In the genomic region with DNA sequence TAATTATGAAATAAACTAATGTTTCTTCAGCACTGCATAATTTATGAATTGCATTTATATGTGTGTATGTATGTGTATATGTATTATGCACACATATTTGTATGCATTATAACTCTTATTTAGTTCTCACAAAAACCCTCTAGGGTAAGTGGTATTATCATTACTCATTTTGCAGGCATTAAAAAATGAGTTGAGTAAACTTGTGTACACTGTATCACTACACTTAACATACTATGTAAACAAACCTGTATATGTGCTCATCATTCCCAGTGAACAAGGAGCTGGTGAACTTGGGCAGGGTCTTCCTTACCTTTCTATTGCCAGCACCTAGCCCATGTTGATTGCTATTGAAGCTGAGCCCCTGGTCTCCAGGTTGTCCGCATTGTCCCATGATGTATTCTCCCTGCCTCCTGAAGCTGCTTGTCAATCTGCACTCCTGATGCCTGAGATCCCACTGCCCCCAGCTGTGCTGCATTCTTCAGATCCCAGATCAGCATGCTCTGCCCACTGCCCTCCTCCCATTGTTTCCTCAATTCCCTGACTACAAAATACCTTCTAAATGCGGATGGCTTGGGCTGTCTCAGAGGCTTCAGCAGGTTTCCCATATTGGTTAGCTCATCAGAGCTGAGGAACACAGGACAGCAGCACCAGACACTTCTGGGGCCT, we compare ENCODE assay signal across 17 cellular contexts.
A peak's percentile ranks its signal among the peaks of the same experiment; 100 is the strongest.
DNase-seq lines count a peak whose midpoint lies in the region; ATAC-seq and TF ChIP-seq lines count a peak whose summit lies in the region.
"Had no signal": no experiment of that assay in that cellular context is flagged by ENCODE, and none has a peak within 500 bp of the region (broad histone marks: within the 10 kb centered on the region; RNA-seq: fewer than 3 reads in every experiment).

No MANE protein-coding gene starts in this region.

- no peaks in the 10 kb centered on the region for H4K20me1 ChIP-seq in GM23338 (replicated peaks; ENCODE audit: insufficient read depth)

- no peak overlapping the region; the same call in 1 of the 2 replicates for H3K27ac Mint-ChIP-seq in GM23338
- H3K27ac Mint-ChIP-seq: activated naive CD8-positive, alpha-beta T cell treated with anti-CD3 and anti-CD28 coated beads, Interleukin-2, amount 10 ng/mL, durations not matched to agents 7 days and 5 days had no signal

- H3K27ac ChIP-seq in GM23338 (ENCODE audit: low read depth) (no peak overlapping the region), SJSA1 (peak overlapping the region; percentile 42; the same call in 1 of the 2 replicates), trophoblast cell (ENCODE audit: low read depth, low read length) (peak overlapping the region; percentile 80), substantia nigra (ENCODE audit: low read depth, low read length, poor library complexity, severe bottlenecking) (no peak overlapping the region)
- H3K27ac ChIP-seq: esophagus muscularis mucosa, KMS-11, transverse colon had no signal

- H3K4me1 ChIP-seq in GM23338 (ENCODE audit: insufficient read depth) (peaks cover 5% of the 10 kb centered on the region), SJSA1 (replicated peaks) (peaks cover 11% of the 10 kb centered on the region), trophoblast cell (ENCODE audit: control insufficient read depth in 1 of 2, insufficient read depth in 2 of 2, low read length in 2 of 2) (peaks cover 5 to 24% of the 10 kb centered on the region in 2 experiments)
- H3K4me1 ChIP-seq: transverse colon had no signal

- H3K23ac ChIP-seq in trophoblast cell (ENCODE audit: low read length) = no peak overlapping the region

- no CpG with 5 or more reads among the region's 2 CpGs for WGBS in trophoblast cell (ENCODE audit: extremely low coverage, insufficient coverage, insufficient read length)

- H3K18ac ChIP-seq in trophoblast cell (ENCODE audit: low read length) = no peak overlapping the region

- H3K36me3 Mint-ChIP-seq in GM23338 (ENCODE audit: low read depth) = no peaks in the 10 kb centered on the region

- H4K12ac ChIP-seq in trophoblast cell (ENCODE audit: low read depth, low read length) = no peak overlapping the region

- H3K79me2 ChIP-seq in GM23338 (replicated peaks; ENCODE audit: insufficient read depth) = no peaks in the 10 kb centered on the region
- H3K79me2 ChIP-seq in trophoblast cell (ENCODE audit: control insufficient read depth, insufficient read depth, low read length, poor library complexity) = no peaks in the 10 kb centered on the region

- H2BK120ac ChIP-seq in trophoblast cell (ENCODE audit: insufficient read depth, low read length, poor library complexity) = no peak overlapping the region

- no peaks in the 10 kb centered on the region for H3F3A ChIP-seq in GM23338 (replicated peaks; ENCODE audit: low read depth)

- peak overlapping the region; percentile 2 for H2BK5ac ChIP-seq in trophoblast cell (ENCODE audit: low read depth, low read length, poor library complexity)

- DNase-seq in GM23338 (ENCODE audit: low spot score) (peak; percentile 82), SJSA1 (ENCODE audit: low read depth in 1 of 2, low spot score in 2 of 2) (peak in 1 of 2 experiments; percentile 11), iPS DF 19.7 (ENCODE audit: low read depth, low spot score) (peak; percentile 69), trophoblast cell (peak; percentile 11 to 18), substantia nigra (lab: John Stamatoyannopoulos, UW) (no peak), foreskin fibroblast (no peak)
- DNase-seq in activated CD4-positive, alpha-beta T cell treated with anti-CD3 and anti-CD28 coated beads for 4 hours = no peak
- DNase-seq: activated CD4-positive, CD25-positive, alpha-beta regulatory T cell treated with anti-CD3 and anti-CD28 coated beads, Interleukin-2, amount 50 U/mL, for 72 hours; activated naive CD8-positive, alpha-beta T cell treated with anti-CD3 and anti-CD28 coated beads, Interleukin-2, amount 10 ng/mL, durations not matched to agents 7 days and 5 days; mucosa of descending colon; NCI-H1048; stimulated activated naive CD4-positive, alpha-beta T cell treated with Interleukin-2 at 50 U/mL for 16 hours; transverse colon had no signal

- peaks cover 4% of the 10 kb centered on the region for H3K79me1 ChIP-seq in trophoblast cell (ENCODE audit: low read length)

- H2BK12ac ChIP-seq in trophoblast cell (ENCODE audit: low read length) = no peak overlapping the region

- no peak for TF ChIP-seq CTCF in GM23338 (conservative IDR thresholded peaks at IDR 0.05; ENCODE audit: low read depth in 2 of 2)
- TF ChIP-seq CTCF in foreskin fibroblast (IDR thresholded peaks at IDR 0.05; ENCODE audit: low read depth, low read length) = no peak

- peaks cover 3% of the 10 kb centered on the region; the same call in 1 of the 2 replicates for H3K9me2 ChIP-seq in GM23338 (ENCODE audit: insufficient read depth)

- H3K14ac ChIP-seq in trophoblast cell (ENCODE audit: low read length) = no peak overlapping the region

- no peak overlapping the region for H3K4ac ChIP-seq in trophoblast cell (ENCODE audit: low read depth, low read length)

- H3K4me3 ChIP-seq in GM23338 (no peak overlapping the region), SJSA1 (no peak overlapping the region), trophoblast cell (ENCODE audit: low read depth, low read length) (no peak overlapping the region), foreskin fibroblast (ENCODE audit: low read depth in 1 of 2, low read length in 2 of 2) (no peak overlapping the region)
- H3K4me3 ChIP-seq: esophagus muscularis mucosa, mucosa of descending colon, transverse colon had no signal

- no peak overlapping the region for H3K9ac ChIP-seq in trophoblast cell (ENCODE audit: low read length)
- H3K9ac ChIP-seq: KMS-11 had no signal

- H3K27me3 ChIP-seq in GM23338 (ENCODE audit: insufficient read depth) (no peaks in the 10 kb centered on the region), SJSA1 (replicated peaks) (no peaks in the 10 kb centered on the region), trophoblast cell (ENCODE audit: insufficient read depth, low read length) (no peaks in the 10 kb centered on the region)
- H3K27me3 ChIP-seq: esophagus muscularis mucosa, transverse colon had no signal

- peaks cover 2% of the 10 kb centered on the region; the same call in 1 of the 3 replicates for H3K9me3 Mint-ChIP-seq in GM23338

- H4K8ac ChIP-seq in trophoblast cell (ENCODE audit: low read depth, low read length) = no peak overlapping the region

- H4K91ac ChIP-seq in trophoblast cell (ENCODE audit: low read depth, low read length) = no peak overlapping the region

- H2AFZ ChIP-seq in GM23338 (no peak overlapping the region), trophoblast cell (ENCODE audit: insufficient read depth, low read length, poor library complexity) (no peak overlapping the region)

- H3K4me3 Mint-ChIP-seq in GM23338 = no peak overlapping the region
- H3K4me3 Mint-ChIP-seq: activated naive CD8-positive, alpha-beta T cell treated with anti-CD3 and anti-CD28 coated beads, Interleukin-2, amount 10 ng/mL, durations not matched to agents 7 days and 5 days had no signal

- H3K36me3 ChIP-seq in GM23338 (ENCODE audit: insufficient read depth) (no peaks in the 10 kb centered on the region), SJSA1 (no peaks in the 10 kb centered on the region), trophoblast cell (ENCODE audit: control insufficient read depth in 1 of 2, insufficient read depth in 2 of 2, low read length in 2 of 2) (no peaks in the 10 kb centered on the region)
- H3K36me3 ChIP-seq: esophagus muscularis mucosa, transverse colon had no signal

- no peaks in the 10 kb centered on the region for H3K27me3 Mint-ChIP-seq in GM23338 (ENCODE audit: insufficient read depth, low read depth, poor library complexity)

- peak; percentile 98 for ATAC-seq in GM23338
- ATAC-seq in GM18519 (IDR thresholded peaks at IDR 0.05; ENCODE audit: low FRiP score, unreplicated experiment) = no peak
- ATAC-seq: HCT116, mucosa of descending colon had no signal

- H3K4me2 ChIP-seq in GM23338 (peak overlapping the region; percentile 40; the same call in 1 of the 2 replicates), trophoblast cell (ENCODE audit: low read length) (peak overlapping the region; percentile 29)
- H3K4me2 ChIP-seq: KMS-11 had no signal

- no peaks in the 10 kb centered on the region for H3K9me3 ChIP-seq in SJSA1 (replicated peaks)
- H3K9me3 ChIP-seq in trophoblast cell (ENCODE audit: insufficient read depth, low read depth, low read length) = no peaks in the 10 kb centered on the region
- H3K9me3 ChIP-seq: mucosa of descending colon, transverse colon had no signal

- peaks cover 14% of the 10 kb centered on the region for H3K4me1 Mint-ChIP-seq in GM23338
- H3K4me1 Mint-ChIP-seq: activated naive CD8-positive, alpha-beta T cell treated with anti-CD3 and anti-CD28 coated beads, Interleukin-2, amount 10 ng/mL, durations not matched to agents 7 days and 5 days had no signal

- H2AK5ac ChIP-seq in trophoblast cell (ENCODE audit: low read length) = no peak overlapping the region

TF ChIP-seq in GM23338, 12 proteins besides CTCF, POLR2A, EP300 and RAD21 (continues in another document):
- TF ChIP-seq POLR2AphosphoS5 (IDR thresholded peaks at IDR 0.05; ENCODE audit: low read depth) (no peak), CREB1 (CRISPR knock-in tag; IDR thresholded peaks at IDR 0.05; ENCODE audit: low read depth) (no peak)

Comparison
In these comparisons a context has a peak if more than half of its experiments do, and no peak if none do; other contexts are left out.
1. DNase-seq: peak in GM23338 (single experiment), iPS DF 19.7 (single experiment) and trophoblast cell (2 of 2); none in substantia nigra (0 of 49), foreskin fibroblast (0 of 2) and activated CD4-positive, alpha-beta T cell treated with anti-CD3 and anti-CD28 coated beads for 4 hours (0 of 2).
2. H3K27ac ChIP-seq: peak in SJSA1 (single experiment) and trophoblast cell (single experiment); none in GM23338 (single experiment) and substantia nigra (single experiment).